Comparison of ENCODE assay signal across 8 cellular contexts in the genomic region with DNA sequence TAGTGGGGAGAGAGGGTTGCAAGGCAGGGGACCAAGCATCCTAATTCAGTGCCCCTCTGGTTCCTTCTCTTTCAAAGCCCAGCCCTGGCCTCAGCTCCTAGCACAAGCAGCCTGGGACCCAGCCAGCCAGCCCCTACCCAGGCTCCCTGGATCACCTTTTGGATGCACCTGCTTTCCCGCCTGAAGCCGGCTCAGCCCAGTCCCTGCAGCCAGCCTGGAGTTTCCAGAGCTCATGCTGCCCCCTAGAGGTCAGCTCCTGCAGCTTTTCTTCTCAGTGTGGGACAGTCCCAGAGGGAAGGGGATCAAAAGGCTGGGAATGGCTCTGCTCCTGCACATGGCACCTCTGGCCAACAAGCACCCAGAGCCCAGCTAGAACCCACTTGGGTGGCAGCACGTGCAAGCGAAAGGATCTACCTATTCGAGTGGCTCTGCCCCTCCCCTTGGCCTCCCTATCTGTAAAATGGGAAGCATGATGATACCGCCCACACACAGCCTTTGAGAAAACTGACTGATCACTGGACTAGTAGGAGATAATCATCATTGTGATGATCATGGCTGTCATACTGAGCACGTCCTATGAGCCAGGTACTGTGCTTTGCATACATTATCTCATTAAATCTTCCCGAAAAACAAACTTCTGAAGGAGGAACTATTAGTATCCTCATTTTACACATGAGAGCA. TPM values are rescaled to one million over a fixed set of nuclear protein-coding genes. Genes with fewer than 3 reads are reported as not detected.
A peak's percentile ranks its signal among the peaks of the same experiment; 100 is the strongest.
DNase-seq lines count a peak whose midpoint lies in the region; ATAC-seq and TF ChIP-seq lines count a peak whose summit lies in the region.

No MANE protein-coding gene starts in this region.

- TF ChIP-seq CTCF in CD4-positive, alpha-beta T cell (IDR thresholded peaks at IDR 0.05): peak; percentile 62
- TF ChIP-seq CTCF in left ventricle myocardium inferior (IDR thresholded peaks at IDR 0.05; ENCODE audit: borderline replicate concordance): peak; percentile 82

- no peaks in the 10 kb centered on the region for H3K9me3 Mint-ChIP-seq in CD4-positive, alpha-beta T cell

- no peaks in the 10 kb centered on the region for H3K27me3 Mint-ChIP-seq in CD4-positive, alpha-beta T cell

- no peak overlapping the region for H3K27ac ChIP-seq in CD4-positive, alpha-beta T cell (ENCODE audit: low read depth, low read length)
- H3K27ac ChIP-seq in left ventricle myocardium inferior (replicated peaks): no peak overlapping the region

- H3K4me1 ChIP-seq in adipocyte (ENCODE audit: control insufficient read depth, insufficient read depth, low read length) (no peaks in the 10 kb centered on the region), left ventricle myocardium inferior (no peaks in the 10 kb centered on the region)

- no peaks in the 10 kb centered on the region for H3K36me3 Mint-ChIP-seq in CD4-positive, alpha-beta T cell (ENCODE audit: low read depth)

- no peak overlapping the region for H3K9ac ChIP-seq in adipocyte (ENCODE audit: low read length)

- H3K27ac Mint-ChIP-seq in CD4-positive, alpha-beta T cell: no peak overlapping the region

- no peaks in the 10 kb centered on the region for H3K4me1 Mint-ChIP-seq in CD4-positive, alpha-beta T cell (ENCODE audit: low read depth)

- no peaks in the 10 kb centered on the region for H3K27me3 ChIP-seq in CD4-positive, alpha-beta T cell (ENCODE audit: control insufficient read depth, insufficient read depth, low read length)
- peaks cover 49% of the 10 kb centered on the region for H3K27me3 ChIP-seq in adipocyte (replicated peaks; ENCODE audit: control insufficient read depth, insufficient read depth, low read length)
- H3K27me3 ChIP-seq in left ventricle myocardium inferior (ENCODE audit: low read depth): peaks cover 17% of the 10 kb centered on the region

- intact Hi-C loops in CD4-positive, alpha-beta T cell (cut with DNase I, micrococcal nuclease): no loop called here
- intact Hi-C loops in left ventricle myocardium inferior (cut with micrococcal nuclease): loop anchor here (2.0 kb wide), 1 partner anchor 85 kb away; no protein-coding TSS in a partner anchor

- ATAC-seq in CD4-positive, alpha-beta T cell (ENCODE audit: poor library complexity): no peak
- ATAC-seq in GM19023 (IDR thresholded peaks at IDR 0.05; ENCODE audit: unreplicated experiment) (peak; percentile 92), HG03457 (IDR thresholded peaks at IDR 0.05; ENCODE audit: unreplicated experiment) (peak; percentile 63), HG02970 (IDR thresholded peaks at IDR 0.05; ENCODE audit: low FRiP score, unreplicated experiment) (no peak)

- H3K9me3 ChIP-seq in CD4-positive, alpha-beta T cell (ENCODE audit: control insufficient read depth, low read length): no peaks in the 10 kb centered on the region
- H3K9me3 ChIP-seq in adipocyte (ENCODE audit: control insufficient read depth, low read length) (no peaks in the 10 kb centered on the region), left ventricle myocardium inferior (replicated peaks) (no peaks in the 10 kb centered on the region)

- H3K36me3 ChIP-seq in adipocyte (ENCODE audit: control insufficient read depth, insufficient read depth, low read length, severe bottlenecking) (no peaks in the 10 kb centered on the region), left ventricle myocardium inferior (no peaks in the 10 kb centered on the region)

- H3K4me3 ChIP-seq in adipocyte (ENCODE audit: low read length) (no peak overlapping the region), left ventricle myocardium inferior (no peak overlapping the region)

- CTCF ChIA-PET in CD4-positive, alpha-beta T cell (lab: Charles Lee): no interaction called here

- peak in 8 of 10 experiments; percentile 4 to 39 (median 10) for DNase-seq in CD4-positive, alpha-beta T cell
- peak; percentile 48 for DNase-seq in RKO (ENCODE audit: low spot score)
- DNase-seq in adipocyte (ENCODE audit: low read depth): peak; percentile 85
- peak; percentile 51 for DNase-seq in left ventricle myocardium inferior
- peak; percentile 37 for DNase-seq in renal cortical epithelial cell (ENCODE audit: low read depth)

- no peak overlapping the region for H3K4me3 Mint-ChIP-seq in CD4-positive, alpha-beta T cell

- POLR2A ChIA-PET in CD4-positive, alpha-beta T cell (lab: Charles Lee): no interaction called here

RNA-seq across cellular contexts. Expression of gene C5orf58, which starts 48.6 kb away (rescaled TPM):
- not detected for total RNA-seq in CD4-positive, alpha-beta T cell
- total RNA-seq in left ventricle myocardium inferior (1.0 TPM), renal cortical epithelial cell (not detected in 2 replicates)

Comparison
In these comparisons a context has a peak if more than half of its experiments do, and no peak if none do; other contexts are left out.
1. ATAC-seq: peak in GM19023 (single experiment) and HG03457 (single experiment); none in CD4-positive, alpha-beta T cell (single experiment) and HG02970 (single experiment).
2. DNase-seq: peak in every context shown above with its lines; median percentile 85 in adipocyte; 51 in left ventricle myocardium inferior; 48 in RKO; 37 in renal cortical epithelial cell; 10 in CD4-positive, alpha-beta T cell.